ENCODE assay signal across 31 cellular contexts in genomic region chr13:99834246-99834645, GRCh38.
"Had no signal": no experiment of that assay in that cellular context is flagged by ENCODE, and none has a peak within 500 bp of the region (broad histone marks: within the 10 kb centered on the region; RNA-seq: fewer than 3 reads in every experiment).

No MANE protein-coding gene starts in this region.

- H3K27me3 ChIP-seq: breast epithelium, gastrocnemius medialis, hepatocyte, pancreas, upper lobe of left lung had no signal

- H3K4me1 ChIP-seq: breast epithelium, gastrocnemius medialis, pancreas, prostate gland, upper lobe of left lung had no signal

- H2AFZ ChIP-seq: hepatocyte had no signal

- H3K36me3 ChIP-seq: breast epithelium, gastrocnemius medialis, pancreas, prostate gland, upper lobe of left lung had no signal

- H3K4me2 ChIP-seq: hepatocyte had no signal

- ATAC-seq: activated naive CD4-positive, alpha-beta T cell treated with anti-CD3 and anti-CD28 coated beads, Interleukin-2, amount 50 U/mL, for 72 hours; activated T-cell treated with anti-CD3 and anti-CD28 coated beads, Interleukin-2, amount 50 U/mL, for 72 hours; gastrocnemius medialis; left colon; pancreas; sciatic nerve; stimulated activated memory B cell treated with anti-CD40 and anti-IgM and Interleukin-4, amounts not matched to agents 10 μg/mL and 1 μg/mL and 100 μg/mL, for 72 hours; stimulated activated naive CD8-positive, alpha-beta T cell treated with anti-CD3 and anti-CD28 coated beads, Interleukin-15, amount 100 ng/mL, for 72 hours had no signal

- H3K27ac ChIP-seq: breast epithelium, gastrocnemius medialis, hepatocyte, pancreas, prostate gland, skin epidermis, upper lobe of left lung had no signal

- H3K9me3 ChIP-seq: breast epithelium, gastrocnemius medialis, pancreas, prostate gland, upper lobe of left lung had no signal

- H3K27me3 Mint-ChIP-seq: dendritic cell treated with granulocyte-macrophage colony-stimulating factor and Interleukin-4, amounts not matched to agents 40 ng/mL and 50 ng/mL, for 4 days; naive B cell; stimulated activated memory B cell treated with anti-CD40 and anti-IgM and Interleukin-4, amounts not matched to agents 10 μg/mL and 1 μg/mL and 100 μg/mL, for 72 hours; stimulated activated naive CD8-positive, alpha-beta T cell treated with anti-CD3 and anti-CD28 coated beads, Interleukin-15, amount 100 ng/mL, for 72 hours had no signal

- H3K27ac Mint-ChIP-seq: activated T-cell treated with anti-CD3 and anti-CD28 coated beads, Interleukin-2, amount 50 U/mL, for 72 hours; dendritic cell treated with granulocyte-macrophage colony-stimulating factor and Interleukin-4, amounts not matched to agents 40 ng/mL and 50 ng/mL, for 4 days; mesothelial cell of epicardium; naive B cell; nephron progenitor cell; stimulated activated memory B cell treated with anti-CD40 and anti-IgM and Interleukin-4, amounts not matched to agents 10 μg/mL and 1 μg/mL and 100 μg/mL, for 72 hours; T-helper 2 cell treated with Interferon-gamma antibody and Interleukin-4, amounts not matched to agents 5 μg/mL and 100 μg/mL, for 36 hours had no signal

- H3K79me2 ChIP-seq: hepatocyte had no signal

- H3K4me3 ChIP-seq: breast epithelium, gastrocnemius medialis, hepatocyte, pancreas, prostate gland, skin epidermis, upper lobe of left lung had no signal

- FAIRE-seq: keratinocyte, pancreas had no signal

- DNase-seq: activated CD4-positive, alpha-beta T cell treated with anti-CD3 and anti-CD28 coated beads for 4 hours; activated CD4-positive, alpha-beta T cell treated with anti-CD3 and anti-CD28 coated beads, Interleukin-2, amount 50 U/mL, for 4 hours; activated naive CD4-positive, alpha-beta T cell; activated T-cell treated with anti-CD3 and anti-CD28 coated beads for 4 hours; activated T-cell treated with anti-CD3 and anti-CD28 coated beads, Interleukin-2, amount 50 U/mL, for 72 hours; central memory CD4-positive, alpha-beta T cell; effector CD4-positive, alpha-beta T cell; gastrocnemius medialis; left colon; mammary epithelial cell; naive B cell; nephron progenitor cell; nucleus accumbens; pancreas; retina; stimulated activated CD4-positive, alpha-beta T cell treated with anti-CD3 and anti-CD28 coated beads, Interleukin-4, amount 100 ng/mL, for 4 hours; stimulated activated CD8-positive, alpha-beta memory T cell treated with anti-CD3 and anti-CD28 coated beads, Interleukin-4, amount 100 ng/mL, for 48 hours; stimulated activated naive CD8-positive, alpha-beta T cell treated with anti-CD3 and anti-CD28 coated beads, Interleukin-15, amount 100 ng/mL, for 72 hours; substantia nigra; upper lobe of left lung had no signal

- H3K4me1 Mint-ChIP-seq: mesothelial cell of epicardium; nephron progenitor cell; stimulated activated memory B cell treated with anti-CD40 and anti-IgM and Interleukin-4, amounts not matched to agents 10 μg/mL and 1 μg/mL and 100 μg/mL, for 72 hours; stimulated activated naive CD8-positive, alpha-beta T cell treated with anti-CD3 and anti-CD28 coated beads, Interleukin-15, amount 100 ng/mL, for 72 hours had no signal

- H3K9me3 Mint-ChIP-seq: activated naive CD4-positive, alpha-beta T cell treated with anti-CD3 and anti-CD28 coated beads, Interleukin-2, amount 50 U/mL, for 72 hours; activated T-cell treated with anti-CD3 and anti-CD28 coated beads, Interleukin-2, amount 50 U/mL, for 72 hours; dendritic cell treated with granulocyte-macrophage colony-stimulating factor and Interleukin-4, amounts not matched to agents 40 ng/mL and 50 ng/mL, for 4 days; mesothelial cell of epicardium; naive B cell; nephron progenitor cell; stimulated activated memory B cell treated with anti-CD40 and anti-IgM and Interleukin-4, amounts not matched to agents 10 μg/mL and 1 μg/mL and 100 μg/mL, for 72 hours; stimulated activated naive CD8-positive, alpha-beta T cell treated with anti-CD3 and anti-CD28 coated beads, Interleukin-15, amount 100 ng/mL, for 72 hours; T-helper 2 cell treated with Interferon-gamma antibody and Interleukin-4, amounts not matched to agents 5 μg/mL and 100 μg/mL, for 36 hours had no signal

- H3K4me3 Mint-ChIP-seq: activated T-cell treated with anti-CD3 and anti-CD28 coated beads, Interleukin-2, amount 50 U/mL, for 72 hours; dendritic cell treated with granulocyte-macrophage colony-stimulating factor and Interleukin-4, amounts not matched to agents 40 ng/mL and 50 ng/mL, for 4 days; mesothelial cell of epicardium; naive B cell; nephron progenitor cell; stimulated activated memory B cell treated with anti-CD40 and anti-IgM and Interleukin-4, amounts not matched to agents 10 μg/mL and 1 μg/mL and 100 μg/mL, for 72 hours; stimulated activated naive CD8-positive, alpha-beta T cell treated with anti-CD3 and anti-CD28 coated beads, Interleukin-15, amount 100 ng/mL, for 72 hours; T-helper 2 cell treated with Interferon-gamma antibody and Interleukin-4, amounts not matched to agents 5 μg/mL and 100 μg/mL, for 36 hours had no signal

- H3K36me3 Mint-ChIP-seq: activated naive CD4-positive, alpha-beta T cell treated with anti-CD3 and anti-CD28 coated beads, Interleukin-2, amount 50 U/mL, for 72 hours; mesothelial cell of epicardium had no signal
